In genomic region chr2:42767899-42768705, GRCh38 we compare ENCODE assay signal across 20 cellular contexts. TPM values are rescaled to one million over a fixed set of nuclear protein-coding genes. Genes with fewer than 3 reads are reported as not detected.
A peak's percentile ranks its signal among the peaks of the same experiment; 100 is the strongest.
DNase-seq lines count a peak whose midpoint lies in the region; ATAC-seq, FAIRE-seq and TF ChIP-seq lines count a peak whose summit lies in the region.
"Had no signal": no experiment of that assay in that cellular context is flagged by ENCODE, and none has a peak within 500 bp of the region (broad histone marks: within the 10 kb centered on the region; RNA-seq: fewer than 3 reads in every experiment).

No MANE protein-coding gene starts in this region.

- peaks cover 15% of the 10 kb centered on the region for H3K4me1 Mint-ChIP-seq in GM23338

- H3K9me3 Mint-ChIP-seq in GM23338 = no peaks in the 10 kb centered on the region
- H3K9me3 Mint-ChIP-seq: IgD-negative memory B cell had no signal

- TF ChIP-seq RAD21 in A549 (conservative IDR thresholded peaks at IDR 0.05 in 1 of 2, IDR thresholded peaks at IDR 0.05 in 1 of 2) = no peak

- H3K4me2 ChIP-seq in A549 (no peak overlapping the region), GM23338 (no peak overlapping the region), mesenchymal stem cell (ENCODE audit: low read length, poor library complexity, severe bottlenecking) (no peak overlapping the region)

- H2AK5ac ChIP-seq in mesenchymal stem cell (ENCODE audit: low read length, severe bottlenecking) = no peak overlapping the region

- BruUV-seq in Panc1 (replicated peaks; lab: Mats Ljungman, UMichigan) = no TSS peak

- H3K27me3 ChIP-seq in GM23338 (ENCODE audit: insufficient read depth) = no peaks in the 10 kb centered on the region
- H3K27me3 ChIP-seq in Panc1 (ENCODE audit: control insufficient read depth, insufficient read depth, low read length) = no peaks in the 10 kb centered on the region
- no peaks in the 10 kb centered on the region for H3K27me3 ChIP-seq in mesenchymal stem cell (ENCODE audit: control insufficient read depth in 1 of 2, insufficient read depth in 1 of 2, low read length in 2 of 2)

- H2BK5ac ChIP-seq in mesenchymal stem cell (ENCODE audit: low read depth, low read length, poor library complexity, severe bottlenecking) = no peak overlapping the region

- in situ Hi-C loops in Panc1 (cut with HindIII; ENCODE audit: low pct_unique_long_range_greater_than_20kb, low sequenced_read_pairs) = no loop called here

- POLR2A ChIA-PET in A549 (lab: Yijun Ruan, JAX) = no interaction called here
- POLR2A ChIA-PET in Panc1 (lab: Charles Lee) = no interaction called here

- H3K4me3 ChIP-seq in A549 (no peak overlapping the region), GM23338 (no peak overlapping the region), Panc1 (ENCODE audit: low read depth in 2 of 2, low read length in 2 of 2) (no peak overlapping the region), mesenchymal stem cell (ENCODE audit: insufficient read depth in 1 of 2, low read depth in 1 of 2, low read length in 2 of 2) (no peak overlapping the region)
- H3K4me3 ChIP-seq: GM12878 had no signal

- WGBS in A549 (ENCODE audit: missing lambda C conversion rate) = 78% methylated on average over 13 of the region's 14 CpGs
- WGBS in mesenchymal stem cell = 84% methylated on average over 14 of the region's 14 CpGs

- H2AFZ ChIP-seq in GM23338 (no peak overlapping the region), mesenchymal stem cell (ENCODE audit: low read depth, low read length) (no peak overlapping the region)

- H3K14ac ChIP-seq in mesenchymal stem cell (ENCODE audit: low read length in 2 of 2) = peak overlapping the region in 1 of 2 experiments; percentile 51

- no peak overlapping the region for H2BK120ac ChIP-seq in mesenchymal stem cell (ENCODE audit: low read depth, low read length)

- CTCF ChIA-PET in A549 (lab: Yijun Ruan, JAX) (interaction anchor here (2.0 kb wide), 1 partner anchor 61 kb away, joined by 4 read pairs; no protein-coding TSS in a partner anchor), Panc1 (lab: Charles Lee) (no interaction called here)

- no peak overlapping the region for H3K9ac ChIP-seq in mesenchymal stem cell (ENCODE audit: low read length)

- TF ChIP-seq EP300 in A549 (IDR thresholded peaks at IDR 0.05) = no peak

- H3K36me3 ChIP-seq in GM23338 (ENCODE audit: insufficient read depth) (no peaks in the 10 kb centered on the region), Panc1 (ENCODE audit: control insufficient read depth, insufficient read depth, low read length) (no peaks in the 10 kb centered on the region), mesenchymal stem cell (ENCODE audit: control insufficient read depth in 1 of 2, insufficient read depth in 2 of 2, low read depth in 1 of 2, low read length in 2 of 2) (peaks cover 0 to 22% of the 10 kb centered on the region in 2 experiments)

- H3K4me1 ChIP-seq in A549 (no peaks in the 10 kb centered on the region), GM23338 (ENCODE audit: insufficient read depth) (peaks cover 5% of the 10 kb centered on the region; the same call in 1 of the 2 replicates), Panc1 (ENCODE audit: control insufficient read depth, insufficient read depth, low read length) (no peaks in the 10 kb centered on the region), mesenchymal stem cell (ENCODE audit: control insufficient read depth, insufficient read depth, low read depth, low read length) (no peaks in the 10 kb centered on the region)

- intact Hi-C loops in Panc1 (cut with micrococcal nuclease; ENCODE audit: unreplicated experiment) = no loop called here

- H3K18ac ChIP-seq in mesenchymal stem cell (ENCODE audit: low read depth in 1 of 2, low read length in 2 of 2) = no peak overlapping the region

- no peak overlapping the region for H3K4ac ChIP-seq in mesenchymal stem cell (ENCODE audit: low read depth in 1 of 2, low read length in 2 of 2)

- H3K23ac ChIP-seq in mesenchymal stem cell (ENCODE audit: low read length in 2 of 2) = no peak overlapping the region

- H3K27me3 Mint-ChIP-seq in GM23338 (ENCODE audit: insufficient read depth, low read depth, poor library complexity) = peaks cover 6% of the 10 kb centered on the region
- H3K27me3 Mint-ChIP-seq: IgD-negative memory B cell had no signal

- H4K91ac ChIP-seq in mesenchymal stem cell (ENCODE audit: low read length) = peak overlapping the region; percentile 8

- peak; percentile 13 to 42; a peak in 4 of 6 replicates for ATAC-seq in A549
- ATAC-seq in GM23338 = no peak
- peak; percentile 22; the same call in 1 of the 2 replicates for ATAC-seq in Panc1
- ATAC-seq in HG03196 (IDR thresholded peaks at IDR 0.05; ENCODE audit: unreplicated experiment) = no peak
- ATAC-seq: GM12878 had no signal

- H3K9me3 ChIP-seq in A549 (no peaks in the 10 kb centered on the region), Panc1 (ENCODE audit: control insufficient read depth, insufficient read depth, low read depth, low read length) (no peaks in the 10 kb centered on the region), mesenchymal stem cell (ENCODE audit: control insufficient read depth, low read length) (no peaks in the 10 kb centered on the region)

- H3F3A ChIP-seq in GM23338 (replicated peaks; ENCODE audit: low read depth) = no peaks in the 10 kb centered on the region

- H3K36me3 Mint-ChIP-seq in GM23338 (ENCODE audit: low read depth) = peaks cover 2% of the 10 kb centered on the region; the same call in 2 of the 3 replicates

- H2BK12ac ChIP-seq in mesenchymal stem cell (ENCODE audit: low read length in 2 of 2) = no peak overlapping the region

- no peak for TF ChIP-seq POLR2A in A549 (IDR thresholded peaks at IDR 0.05; ENCODE audit: low read length)

- no peak for FAIRE-seq in A549 (lab: Jason Lieb, UNC)
- FAIRE-seq: GM12878, GM18507, RCC 7860 had no signal

- no peak overlapping the region for H2BK15ac ChIP-seq in mesenchymal stem cell (ENCODE audit: low read depth, poor library complexity, severe bottlenecking)

- no peak overlapping the region for H3K4me3 Mint-ChIP-seq in GM23338
- H3K4me3 Mint-ChIP-seq: IgD-negative memory B cell had no signal

- no peaks in the 10 kb centered on the region for H3K79me2 ChIP-seq in GM23338 (replicated peaks; ENCODE audit: insufficient read depth)

- no peaks in the 10 kb centered on the region for H4K20me1 ChIP-seq in GM23338 (replicated peaks; ENCODE audit: insufficient read depth)

- no peak for TF ChIP-seq CTCF in A549 (IDR thresholded peaks at IDR 0.05)
- TF ChIP-seq CTCF in GM23338 (conservative IDR thresholded peaks at IDR 0.05; ENCODE audit: low read depth in 2 of 2) = no peak
- no peak for TF ChIP-seq CTCF in Panc1 (IDR thresholded peaks at IDR 0.05)

- H4K8ac ChIP-seq in mesenchymal stem cell (ENCODE audit: low read length) = no peak overlapping the region

- H3K79me1 ChIP-seq in mesenchymal stem cell (replicated peaks; ENCODE audit: low read length, poor library complexity, severe bottlenecking) = no peaks in the 10 kb centered on the region

- H3K27ac Mint-ChIP-seq in GM23338 = 0 out of 2 replicates have a peak overlapping the region, but pooled peaks have one; percentile 13

- H3K27ac ChIP-seq in A549 (no peak overlapping the region), GM23338 (ENCODE audit: low read depth) (no peak overlapping the region), Panc1 (ENCODE audit: low read length) (no peak overlapping the region), mesenchymal stem cell (ENCODE audit: low read length, poor library complexity, severe bottlenecking) (no peak overlapping the region)
- H3K27ac ChIP-seq: C4-2B had no signal

- DNase-seq in A549 (ENCODE audit: low read depth in 1 of 2, low spot score in 1 of 2) = no peak
- no peak for DNase-seq in GM23338 (ENCODE audit: low spot score)
- DNase-seq in Panc1 (ENCODE audit: low read depth, low spot score) = no peak
- no peak for DNase-seq in mesenchymal stem cell
- DNase-seq in activated gamma-delta T cell (lab: John Stamatoyannopoulos, UW) = no peak
- DNase-seq in NCI-H2081 treated with DMSO at 0.1 percent for 48 hours (lab: John Stamatoyannopoulos, UW) = no peak
- DNase-seq: DMS 273 treated with DMSO at 0.1 percent for 48 hours, GDM1, GOT3, Kasumi-1, NCI-H1417 treated with DMSO at 0.1 percent for 48 hours, NCI-H2029, NCI-H524, SHP77 had no signal

- no peaks in the 10 kb centered on the region for H3K9me2 ChIP-seq in GM23338 (ENCODE audit: insufficient read depth)

TF ChIP-seq in GM23338, 12 proteins besides CTCF, POLR2A, EP300 and RAD21:
- TF ChIP-seq STAT1 (IDR thresholded peaks at IDR 0.05; ENCODE audit: unreplicated experiment) (no peak), EZH2phosphoT487 (IDR thresholded peaks at IDR 0.05; ENCODE audit: unreplicated experiment) (no peak)

RNA-seq across cellular contexts. Expression of gene OXER1, which starts 4.2 kb away (rescaled TPM):
- polyA plus RNA-seq in A549 (2011; rRNA removed) = not detected in 2 replicates
- polyA plus RNA-seq in A549 (2012; cell fraction: cytosol; rRNA removed) = not detected in 2 replicates
- 0.02 and 0.11 TPM in 2 replicates for polyA plus RNA-seq in A549 (2012; cell fraction: nucleus; rRNA removed)
- not detected in 3 replicates for polyA plus RNA-seq in A549 (2017; fragmentation: RNase III; extraction: RNeasy Plus Mini Kit Qiagen cat#74134 plus additional on column Dnase treatment)
- polyA minus RNA-seq in A549 (2011; rRNA and poly(A)+ RNA removed) = not detected in 2 replicates
- total RNA-seq in GM23338 (2014; rRNA removed; shearing (Covaris generic)) = 0.31 and 0.69 TPM in 2 replicates
- polyA plus RNA-seq in GM23338 (2016; fragmentation: Nextera tagmentation; extraction: Ambion mirVana) = 1.2 and 1.5 TPM in 2 replicates
- total RNA-seq in Panc1 (2021; ENCODE audit: unreplicated experiment) = 0.10 TPM
- 0.17 TPM for polyA plus RNA-seq in Panc1 (2012; ENCODE audit: insufficient read length)
- 0.33 TPM for polyA plus RNA-seq in mesenchymal stem cell (2013, experiment 1 of 2)
- 0.21 TPM for polyA plus RNA-seq in mesenchymal stem cell (2013, experiment 2 of 2)

RNA-seq across cellular contexts. Expression of gene HAAO, which starts 24.3 kb away (rescaled TPM):
- polyA plus RNA-seq in A549 (2011; rRNA removed) (not detected in 2 replicates), A549 (2017; fragmentation: RNase III; extraction: RNeasy Plus Mini Kit Qiagen cat#74134 plus additional on column Dnase treatment) (not detected in 3 replicates), GM23338 (2016; fragmentation: Nextera tagmentation; extraction: Ambion mirVana) (2.4 and 3.2 TPM in 2 replicates)
- polyA plus RNA-seq in A549 (2012; cell fraction: cytosol; rRNA removed) = 0.03 TPM in 1 of 2 replicates, not detected in the other
- polyA plus RNA-seq in A549 (2012; cell fraction: nucleus; rRNA removed) = 0.12 TPM in 1 of 2 replicates, not detected in the other
- polyA minus RNA-seq in A549 (2011; rRNA and poly(A)+ RNA removed) = 0.29 TPM in 1 of 2 replicates, not detected in the other
- 0.97 and 2.6 TPM in 2 replicates for total RNA-seq in GM23338 (2014; rRNA removed; shearing (Covaris generic))
- 0.74 TPM for total RNA-seq in Panc1 (2021; ENCODE audit: unreplicated experiment)
- polyA plus RNA-seq in Panc1 (2012; ENCODE audit: insufficient read length) = 1.4 TPM
- polyA plus RNA-seq in mesenchymal stem cell (2013, experiment 1 of 2) = 1.9 TPM
- polyA plus RNA-seq in mesenchymal stem cell (2013, experiment 2 of 2) = 1.8 TPM

Comparison
In these comparisons a context has a peak if more than half of its experiments do, and no peak if none do; other contexts are left out.
1. ATAC-seq: peak in A549 (2 of 2) and Panc1 (single experiment); none in GM23338 (single experiment) and HG03196 (single experiment).